2 cellular contexts compared by ENCODE assay signal in genomic region chr12:47408171-47408871, GRCh38.
TF ChIP-seq lines count a peak whose summit lies in the region.

No MANE protein-coding gene starts in this region.

TF ChIP-seq in SK-N-SH, 30 proteins besides CTCF, POLR2A, EP300 and RAD21 (continued from another document):
- TF ChIP-seq NRF1 (IDR thresholded peaks at IDR 0.05; ENCODE audit: low read depth, low read length) (no peak), FOXM1 (IDR thresholded peaks at IDR 0.05; ENCODE audit: low read depth) (no peak), MXI1 (IDR thresholded peaks at IDR 0.05; ENCODE audit: low read depth, low read length) (no peak), JUND (IDR thresholded peaks at IDR 0.05) (no peak), SMC3 (IDR thresholded peaks at IDR 0.05; ENCODE audit: low read depth, low read length) (no peak), IRF3 (IDR thresholded peaks at IDR 0.05; ENCODE audit: low read depth, low read length) (no peak)

TF ChIP-seq in SK-N-SH treated with all-trans-retinoic acid at 6 μM for 48 hours, 23 proteins besides CTCF, POLR2A, EP300 and RAD21 (continued from another document):
- TF ChIP-seq PATZ1 (CRISPR knock-in tag; IDR thresholded peaks at IDR 0.05; ENCODE audit: borderline replicate concordance) (no peak), TSHZ2 (CRISPR knock-in tag; IDR thresholded peaks at IDR 0.05) (no peak), RARB (CRISPR knock-in tag; IDR thresholded peaks at IDR 0.05) (no peak), ESRRG (CRISPR knock-in tag; IDR thresholded peaks at IDR 0.05) (no peak), SNAI2 (CRISPR knock-in tag; IDR thresholded peaks at IDR 0.05) (no peak), ARNTL (CRISPR knock-in tag; IDR thresholded peaks at IDR 0.05; ENCODE audit: borderline replicate concordance, low read depth) (no peak)
